ENCODE assay signal across 8 cellular contexts in the genomic region with DNA sequence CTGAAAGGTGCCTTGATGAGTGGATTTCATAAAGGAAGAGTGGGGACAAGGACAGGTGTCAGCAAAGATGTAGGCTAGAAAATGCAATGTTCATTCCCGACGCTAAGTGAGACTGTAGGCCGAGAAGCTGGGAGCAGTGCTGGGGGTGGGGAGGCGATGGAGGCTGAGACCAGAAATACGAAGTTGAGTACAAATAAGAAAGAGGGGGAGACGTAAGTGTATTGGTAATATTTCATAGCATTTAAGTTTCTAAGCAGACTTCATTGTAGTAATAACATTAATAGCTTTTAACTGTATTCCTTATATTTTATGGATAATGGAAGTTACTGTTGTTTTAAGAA.
"Had no signal": no experiment of that assay in that cellular context is flagged by ENCODE, and none has a peak within 500 bp of the region (broad histone marks: within the 10 kb centered on the region; RNA-seq: fewer than 3 reads in every experiment).

No MANE protein-coding gene starts in this region.

- H3K4me3 Mint-ChIP-seq: GM23338, H9, HFFc6 had no signal

- H3K9me3 Mint-ChIP-seq: GM23338, H9, HFFc6 had no signal

- H3K4me2 ChIP-seq: GM23338 had no signal

- H3K9ac ChIP-seq: GM23248 had no signal

- H3K4me1 ChIP-seq: HAP-1 had no signal

- H3K4me1 Mint-ChIP-seq: GM23338, H9 had no signal

- H3K4me3 ChIP-seq: GM23248, GM23338, HAP-1 had no signal

- H2AFZ ChIP-seq: GM23248, GM23338 had no signal

- H3K9me3 ChIP-seq: HAP-1 had no signal

- ATAC-seq: GM23338, HCT116 had no signal

- H3K27ac Mint-ChIP-seq: GM23338, H9, HFFc6 had no signal

- H3K27ac ChIP-seq: GM23248 had no signal

- DNase-seq: GOT3, H7, H9 had no signal
